ENCODE assay signal across 17 cellular contexts in the genomic region with DNA sequence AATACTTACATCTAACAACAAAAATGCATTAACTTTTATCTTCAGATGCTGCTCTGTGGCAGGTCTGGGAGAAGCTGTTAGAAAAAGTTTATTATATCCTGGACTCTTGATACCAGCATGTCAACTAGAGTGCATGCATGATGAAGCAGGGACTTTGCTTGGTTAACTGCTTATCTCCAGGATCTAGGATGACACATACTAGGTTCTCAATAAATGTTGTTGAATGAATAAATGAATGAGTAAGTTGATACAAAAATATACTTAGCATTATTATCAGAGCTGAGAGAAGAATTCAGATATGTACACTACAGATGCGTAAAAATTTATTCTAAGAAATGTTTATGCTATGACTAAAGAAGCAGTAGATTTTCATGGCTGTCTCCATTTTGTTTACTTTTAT.
DNase-seq lines count a peak whose midpoint lies in the region; ATAC-seq, FAIRE-seq and TF ChIP-seq lines count a peak whose summit lies in the region.
"Had no signal": no experiment of that assay in that cellular context is flagged by ENCODE, and none has a peak within 500 bp of the region (broad histone marks: within the 10 kb centered on the region; RNA-seq: fewer than 3 reads in every experiment).

No MANE protein-coding gene starts in this region.

- H2AFZ ChIP-seq in GM23248 (no peak overlapping the region), PC-3 (ENCODE audit: low read length) (no peak overlapping the region)

- H3K4me1 Mint-ChIP-seq in stimulated activated effector memory CD8-positive, alpha-beta T cell treated with anti-CD3 and anti-CD28 coated beads, Interleukin-12 subunit alpha, Interleukin-12 subunit beta, amount 100 ng/mL, for 72 hours: no peaks in the 10 kb centered on the region
- H3K4me1 Mint-ChIP-seq in CD8-positive, alpha-beta T cell (ENCODE audit: low read depth): no peaks in the 10 kb centered on the region
- H3K4me1 Mint-ChIP-seq: CD14-positive monocyte had no signal

- no peaks in the 10 kb centered on the region for H3K9me3 Mint-ChIP-seq in stimulated activated effector memory CD8-positive, alpha-beta T cell treated with anti-CD3 and anti-CD28 coated beads, Interleukin-12 subunit alpha, Interleukin-12 subunit beta, amount 100 ng/mL, for 72 hours
- no peaks in the 10 kb centered on the region for H3K9me3 Mint-ChIP-seq in CD8-positive, alpha-beta T cell
- H3K9me3 Mint-ChIP-seq: CD14-positive monocyte had no signal

- H3K4me3 Mint-ChIP-seq in stimulated activated effector memory CD8-positive, alpha-beta T cell treated with anti-CD3 and anti-CD28 coated beads, Interleukin-12 subunit alpha, Interleukin-12 subunit beta, amount 100 ng/mL, for 72 hours: no peak overlapping the region
- no peak overlapping the region for H3K4me3 Mint-ChIP-seq in CD8-positive, alpha-beta T cell
- H3K4me3 Mint-ChIP-seq: CD14-positive monocyte had no signal

- FAIRE-seq in bronchial epithelial cell (lab: Jason Lieb, UNC): no peak
- FAIRE-seq: A549, GM12891, H1, HepG2, HTR-8/SVneo had no signal

- H3K36me3 Mint-ChIP-seq in stimulated activated effector memory CD8-positive, alpha-beta T cell treated with anti-CD3 and anti-CD28 coated beads, Interleukin-12 subunit alpha, Interleukin-12 subunit beta, amount 100 ng/mL, for 72 hours: no peaks in the 10 kb centered on the region
- no peaks in the 10 kb centered on the region for H3K36me3 Mint-ChIP-seq in CD8-positive, alpha-beta T cell
- H3K36me3 Mint-ChIP-seq: CD14-positive monocyte had no signal

- CTCF ChIA-PET in PC-3 (lab: Charles Lee): interaction anchor here (0.7 kb wide), 1 partner anchor 30 kb away, joined by 3 read pairs; no protein-coding TSS in a partner anchor
- CTCF ChIA-PET in CD8-positive, alpha-beta T cell (lab: Charles Lee): no interaction called here

- WGBS in GM23248 (ENCODE audit: low coverage in 1 of 2, low lambda C conversion rate in 2 of 2, missing lambda C conversion rate in 2 of 2), 2 experiments: 86 to 93% methylated on average over 1 of the region's 1 CpG

- POLR2A ChIA-PET in PC-3 (lab: Charles Lee; ENCODE audit: unreplicated experiment): interaction anchor here (0.5 to 0.6 kb wide), 2 partner anchors 52 to 53 kb away, joined by 3 read pairs; no protein-coding TSS in a partner anchor
- POLR2A ChIA-PET in CD8-positive, alpha-beta T cell (lab: Charles Lee): no interaction called here

- H3K27ac Mint-ChIP-seq in stimulated activated effector memory CD8-positive, alpha-beta T cell treated with anti-CD3 and anti-CD28 coated beads, Interleukin-12 subunit alpha, Interleukin-12 subunit beta, amount 100 ng/mL, for 72 hours: no peak overlapping the region
- no peak overlapping the region for H3K27ac Mint-ChIP-seq in CD8-positive, alpha-beta T cell
- H3K27ac Mint-ChIP-seq: CD14-positive monocyte had no signal

- no peaks in the 10 kb centered on the region for H3K27me3 Mint-ChIP-seq in CD8-positive, alpha-beta T cell (ENCODE audit: low read depth)

- H3K27ac ChIP-seq in GM23248 (no peak overlapping the region), PC-3 (ENCODE audit: low read length) (peak overlapping the region; percentile 95)
- no peak overlapping the region for H3K27ac ChIP-seq in CD8-positive, alpha-beta T cell (ENCODE audit: low read depth, low read length)
- H3K27ac ChIP-seq: A549 had no signal

- H3K9me3 ChIP-seq in GM23248 (ENCODE audit: low read depth) (no peaks in the 10 kb centered on the region), PC-3 (ENCODE audit: low read length) (no peaks in the 10 kb centered on the region)
- no peaks in the 10 kb centered on the region for H3K9me3 ChIP-seq in CD8-positive, alpha-beta T cell (ENCODE audit: low read length)
- H3K9me3 ChIP-seq: A549, HAP-1 had no signal

- no peak overlapping the region for H3K4me3 ChIP-seq in GM23248
- no peak overlapping the region for H3K4me3 ChIP-seq in PC-3 (ENCODE audit: low read length)
- H3K4me3 ChIP-seq in bronchial epithelial cell (ENCODE audit: low read depth, low read length): no peak overlapping the region
- no peak overlapping the region for H3K4me3 ChIP-seq in CD8-positive, alpha-beta T cell (ENCODE audit: low read depth, low read length)
- H3K4me3 ChIP-seq: A549, HAP-1 had no signal

- DNase-seq in GM23248: peak; percentile 18
- peak; percentile 84 for DNase-seq in PC-3
- peak; percentile 58 for DNase-seq in bronchial epithelial cell (ENCODE audit: low read depth)
- DNase-seq in stimulated activated effector memory CD8-positive, alpha-beta T cell treated with anti-CD3 and anti-CD28 coated beads, Interleukin-12 subunit alpha, Interleukin-12 subunit beta, amount 100 ng/mL, for 72 hours (ENCODE audit: low spot score in 2 of 2): no peak
- DNase-seq in CD8-positive, alpha-beta T cell: no peak
- no peak for DNase-seq in AG08395 (ENCODE audit: low spot score)
- no peak for DNase-seq in D341Med (ENCODE audit: low spot score)
- DNase-seq in SKM-1 (lab: John Stamatoyannopoulos, UW; ENCODE audit: unreplicated experiment): no peak
- DNase-seq: DMS 273 treated with DMSO at 0.1 percent for 48 hours, DMS79 treated with DMSO at 0.1 percent for 48 hours had no signal

- H3K36me3 ChIP-seq in GM23248 (ENCODE audit: low read depth) (no peaks in the 10 kb centered on the region), PC-3 (ENCODE audit: low read depth, low read length) (no peaks in the 10 kb centered on the region), bronchial epithelial cell (ENCODE audit: control insufficient read depth, insufficient read depth, low read length) (no peaks in the 10 kb centered on the region)
- H3K36me3 ChIP-seq in CD8-positive, alpha-beta T cell (ENCODE audit: insufficient read depth, low read length): no peaks in the 10 kb centered on the region
- H3K36me3 ChIP-seq: HAP-1 had no signal

- H3K4me2 ChIP-seq in GM23248 (ENCODE audit: unreplicated experiment) (no peak overlapping the region), PC-3 (ENCODE audit: low read length) (peak overlapping the region; percentile 43)
- H3K4me2 ChIP-seq: A549 had no signal

- TF ChIP-seq CTCF in PC-3 (conservative IDR thresholded peaks at IDR 0.05; ENCODE audit: low read depth, low read length): no peak
- no peak for TF ChIP-seq CTCF in bronchial epithelial cell (IDR thresholded peaks at IDR 0.05; ENCODE audit: insufficient read depth, low read length, severe bottlenecking)
- TF ChIP-seq CTCF in CD8-positive, alpha-beta T cell (IDR thresholded peaks at IDR 0.05): no peak

- intact Hi-C loops in PC-3 (cut with micrococcal nuclease): no loop called here
- intact Hi-C loops in CD8-positive, alpha-beta T cell (cut with DNase I, micrococcal nuclease): no loop called here

- in situ Hi-C loops in GM23248 (cut with MboI): no loop called here

- H3F3A ChIP-seq in GM23248 (ENCODE audit: insufficient read depth) (0 out of 2 replicates have a peak, but pooled peaks cover 6% of the 10 kb centered on the region), PC-3 (ENCODE audit: low read length, unreplicated experiment) (peaks cover 10% of the 10 kb centered on the region)

- peak; percentile 80 for ATAC-seq in PC-3
- ATAC-seq in stimulated activated effector memory CD8-positive, alpha-beta T cell treated with anti-CD3 and anti-CD28 coated beads, Interleukin-12 subunit alpha, Interleukin-12 subunit beta, amount 100 ng/mL, for 72 hours: peak; percentile 43
- no peak for ATAC-seq in CD8-positive, alpha-beta T cell
- ATAC-seq: A549, HepG2 had no signal

- peaks cover 8% of the 10 kb centered on the region for H3K4me1 ChIP-seq in GM23248 (ENCODE audit: insufficient read depth)
- H3K4me1 ChIP-seq in PC-3 (ENCODE audit: insufficient read depth, low read length): peaks cover 31% of the 10 kb centered on the region
- H3K4me1 ChIP-seq in CD8-positive, alpha-beta T cell (ENCODE audit: insufficient read depth, low read length): no peaks in the 10 kb centered on the region
- H3K4me1 ChIP-seq: A549, HAP-1 had no signal

- BruUV-seq in PC-3 (replicated peaks; lab: Mats Ljungman, UMichigan): no TSS peak

- H3K9me2 ChIP-seq in GM23248 (ENCODE audit: insufficient read depth) (no peaks in the 10 kb centered on the region), PC-3 (replicated peaks; ENCODE audit: low read length) (no peaks in the 10 kb centered on the region)

- H3K27me3 ChIP-seq in GM23248 (replicated peaks; ENCODE audit: insufficient read depth) (no peaks in the 10 kb centered on the region), PC-3 (ENCODE audit: low read length) (no peaks in the 10 kb centered on the region), bronchial epithelial cell (ENCODE audit: control insufficient read depth, insufficient read depth, low read length) (no peaks in the 10 kb centered on the region)
- H3K27me3 ChIP-seq in CD8-positive, alpha-beta T cell (ENCODE audit: insufficient read depth, low read length): no peaks in the 10 kb centered on the region

- H3K79me2 ChIP-seq in GM23248 (ENCODE audit: insufficient read depth) (no peaks in the 10 kb centered on the region), PC-3 (ENCODE audit: low read length) (no peaks in the 10 kb centered on the region)

- H3K9ac ChIP-seq in GM23248: no peak overlapping the region
- H3K9ac ChIP-seq in PC-3 (ENCODE audit: low read length): peak overlapping the region; percentile 69

- no peaks in the 10 kb centered on the region for H4K20me1 ChIP-seq in GM23248 (ENCODE audit: insufficient read depth)
- no peaks in the 10 kb centered on the region for H4K20me1 ChIP-seq in PC-3 (ENCODE audit: low read length)

Comparison
In these comparisons a context has a peak if more than half of its experiments do, and no peak if none do; other contexts are left out.
1. DNase-seq: peak in GM23248 (single experiment), PC-3 (single experiment) and bronchial epithelial cell (single experiment); none in stimulated activated effector memory CD8-positive, alpha-beta T cell treated with anti-CD3 and anti-CD28 coated beads, Interleukin-12 subunit alpha, Interleukin-12 subunit beta, amount 100 ng/mL, for 72 hours (0 of 2), CD8-positive, alpha-beta T cell (0 of 7), AG08395 (single experiment), D341Med (single experiment) and SKM-1 (single experiment).